In the genomic region with DNA sequence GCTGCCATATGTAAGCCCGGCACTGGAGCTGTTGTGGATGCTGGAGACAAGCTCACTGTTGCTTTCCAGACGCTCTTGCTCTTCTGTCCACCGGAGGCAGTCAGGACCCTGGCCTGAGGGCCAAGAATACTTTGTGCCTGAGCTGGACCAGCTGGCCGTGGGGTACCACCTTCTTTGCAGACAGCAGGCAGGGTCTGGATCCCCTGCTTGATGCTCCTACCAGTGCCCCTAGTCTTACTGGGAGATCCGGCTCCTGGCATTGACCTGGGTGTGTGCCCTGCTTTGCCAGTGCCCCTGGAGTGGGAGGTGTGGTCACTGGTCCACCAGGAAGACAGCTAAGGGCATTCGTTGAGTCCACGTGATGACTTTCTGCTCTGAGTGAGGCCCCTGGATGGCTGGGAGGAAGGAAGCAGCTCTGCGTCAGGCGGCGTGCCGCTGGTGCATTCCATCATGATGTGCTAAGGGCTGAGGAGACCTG, we compare ENCODE assay signal across 10 cellular contexts. TPM values are rescaled to one million over a fixed set of nuclear protein-coding genes. Genes with fewer than 3 reads are reported as not detected.
DNase-seq lines count a peak whose midpoint lies in the region; ATAC-seq, FAIRE-seq and TF ChIP-seq lines count a peak whose summit lies in the region.
"Had no signal": no experiment of that assay in that cellular context is flagged by ENCODE, and none has a peak within 500 bp of the region (broad histone marks: within the 10 kb centered on the region; RNA-seq: fewer than 3 reads in every experiment).

No MANE protein-coding gene starts in this region.

- H3K4me2 ChIP-seq in BLaER1 treated with 17β-estradiol and CSF1 and Interleukin-3, amounts not matched to agents 10 nM and 100 nM = peak overlapping the region; percentile 87 to 100 (median 99)
- H3K4me2 ChIP-seq in K562 (ENCODE audit: insufficient read depth, low read length) = no peak overlapping the region

- H3K36me3 ChIP-seq in BLaER1 treated with 17β-estradiol and CSF1 and Interleukin-3, amounts not matched to agents 10 nM and 100 nM = peaks cover 0 to 36% (median 12%) of the 10 kb centered on the region in 11 experiments; a peak in 11 of 22 replicates
- H3K36me3 ChIP-seq in K562 (ENCODE audit: control insufficient read depth, insufficient read depth, low read length) = no peaks in the 10 kb centered on the region

- peak overlapping the region; percentile 28 to 88 (median 84); a peak in 20 of 22 replicates for H3K9ac ChIP-seq in BLaER1 treated with 17β-estradiol and CSF1 and Interleukin-3, amounts not matched to agents 10 nM and 100 nM
- H3K9ac ChIP-seq in K562 (ENCODE audit: insufficient read depth in 1 of 2, low read depth in 2 of 2, low read length in 2 of 2) = no peak overlapping the region

- intact Hi-C loops in K562 (cut with micrococcal nuclease) = no loop called here

- H3K27me3 ChIP-seq in BLaER1 treated with 17β-estradiol and CSF1 and Interleukin-3, amounts not matched to agents 10 nM and 100 nM = no peaks in the 10 kb centered on the region
- H3K27me3 ChIP-seq in K562 (ENCODE audit: control insufficient read depth in 2 of 2, insufficient read depth in 2 of 2, low read length in 2 of 2) = peaks cover 8 to 20% of the 10 kb centered on the region in 2 experiments; a peak in 3 of 5 replicates

- no peak overlapping the region for H2AFZ ChIP-seq in K562 (ENCODE audit: low read depth, low read length)

- peaks cover 22 to 64% (median 53%) of the 10 kb centered on the region in 4 donors for H3K4me1 Mint-ChIP-seq in naive thymus-derived CD8-positive, alpha-beta T cell
- H3K4me1 Mint-ChIP-seq in endothelial cell (ENCODE audit: unreplicated experiment) = peaks cover 18% of the 10 kb centered on the region

- no peaks in the 10 kb centered on the region for H3K36me3 Mint-ChIP-seq in naive thymus-derived CD8-positive, alpha-beta T cell
- H3K36me3 Mint-ChIP-seq in endothelial cell (ENCODE audit: low read depth, unreplicated experiment) = peaks cover 9% of the 10 kb centered on the region

- FAIRE-seq in K562 (lab: Jason Lieb, UNC) = no peak

- no peaks in the 10 kb centered on the region for H3K79me2 ChIP-seq in K562 (ENCODE audit: control insufficient read depth, insufficient read depth, low read length)

- CTCF ChIA-PET in K562 (lab: Yijun Ruan, JAX; ENCODE audit: low intra/inter-chr PET ratio) = no interaction called here

- 27% methylated on average over 11 of the region's 11 CpGs for WGBS in K562 (ENCODE audit: insufficient coverage, low coverage, missing lambda C conversion rate)

- ATAC-seq in K562 = peak; percentile 41; the same call in 1 of the 3 replicates
- no peak for ATAC-seq in naive thymus-derived CD8-positive, alpha-beta T cell

- no peak for TF ChIP-seq EP300 in K562 (IDR thresholded peaks at IDR 0.05; ENCODE audit: low read length)

- H3K9me1 ChIP-seq in K562 (ENCODE audit: control insufficient read depth, insufficient read depth, low read length) = no peaks in the 10 kb centered on the region

- in situ Hi-C loops in K562 (cut with MboI) = no loop called here

- H3K9me3 ChIP-seq in BLaER1 treated with 17β-estradiol and CSF1 and Interleukin-3, amounts not matched to agents 10 nM and 100 nM (replicated peaks in 1 of 11) = no peaks in the 10 kb centered on the region
- no peaks in the 10 kb centered on the region for H3K9me3 ChIP-seq in K562 (replicated peaks; ENCODE audit: control insufficient read depth, insufficient read depth, low read depth, low read length)

- H3K9me3 Mint-ChIP-seq in naive thymus-derived CD8-positive, alpha-beta T cell = no peaks in the 10 kb centered on the region
- no peaks in the 10 kb centered on the region for H3K9me3 Mint-ChIP-seq in endothelial cell (ENCODE audit: unreplicated experiment)

- no peak for TF ChIP-seq RAD21 in K562 (CRISPR knock-in tag; conservative IDR thresholded peaks at IDR 0.05 in 1 of 2, IDR thresholded peaks at IDR 0.05 in 1 of 2)

- no peak for DNase-seq in HFF-Myc (ENCODE audit: extremely low read depth, low read depth)
- no peak for DNase-seq in K562 (ENCODE audit: extremely low read depth in 1 of 4, low spot score in 3 of 4)
- DNase-seq in naive thymus-derived CD8-positive, alpha-beta T cell = no peak
- DNase-seq in stimulated activated naive CD4-positive, alpha-beta T cell treated with Interleukin-2 at 50 U/mL for 16 hours (lab: John Stamatoyannopoulos, UW) = no peak
- DNase-seq in endothelial cell (ENCODE audit: low spot score) = no peak
- no peak for DNase-seq in pons (ENCODE audit: low spot score)
- DNase-seq in hippocampal formation (lab: John Stamatoyannopoulos, UW) = no peak
- DNase-seq: amniotic stem cell, NCI-H1417 had no signal

- BruUV-seq in K562 (replicated peaks; lab: Mats Ljungman, UMichigan) = no TSS peak

- peak overlapping the region in 6 of 10 donors; percentile 24 to 83 (median 50) for H3K4me3 Mint-ChIP-seq in naive thymus-derived CD8-positive, alpha-beta T cell
- H3K4me3 Mint-ChIP-seq in endothelial cell (ENCODE audit: unreplicated experiment) = no peak overlapping the region

- peak overlapping the region; percentile 96 to 100 (median 100) for H3K27ac Mint-ChIP-seq in naive thymus-derived CD8-positive, alpha-beta T cell
- no peak overlapping the region for H3K27ac Mint-ChIP-seq in endothelial cell (ENCODE audit: unreplicated experiment)

- peak overlapping the region; percentile 83 to 98 (median 93) for H3K27ac ChIP-seq in BLaER1 treated with 17β-estradiol and CSF1 and Interleukin-3, amounts not matched to agents 10 nM and 100 nM
- H3K27ac ChIP-seq in K562 (ENCODE audit: extremely low read depth, low read depth, low read length) = no peak overlapping the region

- TF ChIP-seq CTCF in HFF-Myc (IDR thresholded peaks at IDR 0.05; ENCODE audit: low read depth, low read length, missing control alignments) (peak; percentile 16), K562 (IDR thresholded peaks at IDR 0.05 in 2 of 3, conservative IDR thresholded peaks at IDR 0.05 in 1 of 3; ENCODE audit: insufficient read depth in 2 of 3, low read depth in 1 of 3, low read length in 3 of 3) (0 out of 6 replicates have a peak, but pooled peaks of 1 of the 3 experiments have one; percentile 9), endothelial cell (IDR thresholded peaks at IDR 0.05; ENCODE audit: unreplicated experiment) (no peak)

- H3K4me1 ChIP-seq in BLaER1 treated with 17β-estradiol and CSF1 and Interleukin-3, amounts not matched to agents 10 nM and 100 nM = peaks cover 73 to 86% (median 83%) of the 10 kb centered on the region in 10 experiments
- peaks cover 4 to 9% of the 10 kb centered on the region in 2 experiments; a peak in 4 of 5 replicates for H3K4me1 ChIP-seq in K562 (replicated peaks in 1 of 2; ENCODE audit: control insufficient read depth in 2 of 2, insufficient read depth in 2 of 2, low read length in 2 of 2)

- POLR2A ChIA-PET in K562 (lab: Yijun Ruan, JAX) = no interaction called here
- POLR2A ChIA-PET in naive thymus-derived CD8-positive, alpha-beta T cell (lab: Charles Lee) = interaction anchor here (0.7 to 12.9 kb wide), 6 partner anchors 10 to 61 kb away, joined by 4 to 338 read pairs (median 7); no protein-coding TSS in a partner anchor

- H3K4me3 ChIP-seq in BLaER1 treated with 17β-estradiol and CSF1 and Interleukin-3, amounts not matched to agents 10 nM and 100 nM = no peak overlapping the region
- no peak overlapping the region for H3K4me3 ChIP-seq in HFF-Myc (replicated peaks; ENCODE audit: low read depth, low read length)
- H3K4me3 ChIP-seq in K562 = no peak overlapping the region

- TF ChIP-seq POLR2A in K562 (conservative IDR thresholded peaks at IDR 0.05) = no peak

- H3K27me3 Mint-ChIP-seq in naive thymus-derived CD8-positive, alpha-beta T cell = no peaks in the 10 kb centered on the region
- peaks cover 14% of the 10 kb centered on the region for H3K27me3 Mint-ChIP-seq in endothelial cell (ENCODE audit: unreplicated experiment)

- H4K20me1 ChIP-seq in BLaER1 treated with 17β-estradiol and CSF1 and Interleukin-3, amounts not matched to agents 10 nM and 100 nM = peaks cover 0 to 24% (median 0%) of the 10 kb centered on the region in 11 experiments; a peak in 3 of 22 replicates
- H4K20me1 ChIP-seq in K562 (replicated peaks; ENCODE audit: control insufficient read depth, insufficient read depth, low read length) = no peaks in the 10 kb centered on the region

TF ChIP-seq in K562, 482 proteins besides CTCF, POLR2A, EP300 and RAD21 (continues in another document):
- TF ChIP-seq, protein P1, sequence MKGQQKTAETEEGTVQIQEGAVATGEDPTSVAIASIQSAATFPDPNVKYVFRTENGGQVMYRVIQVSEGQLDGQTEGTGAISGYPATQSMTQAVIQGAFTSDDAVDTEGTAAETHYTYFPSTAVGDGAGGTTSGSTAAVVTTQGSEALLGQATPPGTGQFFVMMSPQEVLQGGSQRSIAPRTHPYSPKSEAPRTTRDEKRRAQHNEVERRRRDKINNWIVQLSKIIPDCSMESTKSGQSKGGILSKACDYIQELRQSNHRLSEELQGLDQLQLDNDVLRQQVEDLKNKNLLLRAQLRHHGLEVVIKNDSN (CRISPR knock-in tag; IDR thresholded peaks at IDR 0.05) = 0 out of 2 replicates have a peak, but pooled peaks have one; percentile 19
- TF ChIP-seq FOXJ2 (tag; IDR thresholded peaks at IDR 0.05) (no peak), ZSCAN29 (IDR thresholded peaks at IDR 0.05) (no peak)

RNA-seq across cellular contexts. Expression of a gene that starts 59.3 kb away (rescaled TPM):
- total RNA-seq in K562 (2011; cell fraction: chromatin; rRNA removed; ENCODE audit: low replicate concordance) = 39.0 and 77.6 TPM in 2 replicates
- 15.0 and 23.0 TPM in 2 replicates for total RNA-seq in K562 (2011; cell fraction: nucleolus; rRNA removed)
- total RNA-seq in K562 (2011; cell fraction: nucleoplasm; rRNA removed) = 45.0 and 78.0 TPM in 2 replicates
- 31.6 and 32.2 TPM in 2 replicates for total RNA-seq in K562 (2014; rRNA removed)
- total RNA-seq in K562 (2014; rRNA removed; fragmentation: Illumina TruSeq; extraction: Trizol) = 33.1 and 38.9 TPM in 2 replicates
- total RNA-seq in K562 (2015; rRNA removed; fragmentation: Illumina TruSeq; extraction: Trizol) = 25.5 and 28.1 TPM in 2 replicates
- total RNA-seq in K562 (2021) = 31.3 and 31.4 TPM in 2 replicates
- 18.3 and 26.8 TPM in 2 replicates for polyA plus RNA-seq in K562 (2011; rRNA removed)
- polyA plus RNA-seq in K562 (2011; cell fraction: cytosol; rRNA removed) = 8.0 and 11.2 TPM in 2 replicates
- polyA plus RNA-seq in K562 (2011; cell fraction: nucleus; rRNA removed) = 15.4 and 17.6 TPM in 2 replicates
- polyA plus RNA-seq in K562 (2012) = 21.8 and 26.9 TPM in 2 replicates
- 41.9 and 45.2 TPM in 2 replicates for polyA plus RNA-seq in K562 (2014; fragmentation: Illumina TruSeq; extraction: Trizol)
- polyA plus RNA-seq in K562 (2014; fragmentation: Nextera tagmentation; extraction: Ambion mirVana) = 10 to 100 TPM; 13.1 to 13.8 TPM
- 35.6 and 39.5 TPM in 2 replicates for polyA plus RNA-seq in K562 (2014; rRNA removed)
- polyA minus RNA-seq in K562 (2011; rRNA and poly(A)+ RNA removed) = 46.2 and 50.8 TPM in 2 replicates
- polyA minus RNA-seq in K562 (2011; cell fraction: cytosol; rRNA and poly(A)+ RNA removed) = 14.3 and 18.8 TPM in 2 replicates
- polyA minus RNA-seq in K562 (2011; cell fraction: nucleus; rRNA and poly(A)+ RNA removed) = 12.4 and 19.2 TPM in 2 replicates
- total RNA-seq in naive thymus-derived CD8-positive, alpha-beta T cell = 100 to 1,000 TPM; 102 to 103 TPM
- polyA plus RNA-seq in naive thymus-derived CD8-positive, alpha-beta T cell = 10 to 100 TPM; 72.9 to 91.8 (median 81.6) TPM
- 105 TPM for total RNA-seq in endothelial cell (ENCODE audit: unreplicated experiment)

Comparison
In these comparisons a context has a peak if more than half of its experiments do, and no peak if none do; other contexts are left out.
1. H3K9ac ChIP-seq: peak in BLaER1 treated with 17β-estradiol and CSF1 and Interleukin-3, amounts not matched to agents 10 nM and 100 nM (11 of 11); none in K562 (0 of 2).